ENCODE assay signal across 8 cellular contexts in the genomic region with DNA sequence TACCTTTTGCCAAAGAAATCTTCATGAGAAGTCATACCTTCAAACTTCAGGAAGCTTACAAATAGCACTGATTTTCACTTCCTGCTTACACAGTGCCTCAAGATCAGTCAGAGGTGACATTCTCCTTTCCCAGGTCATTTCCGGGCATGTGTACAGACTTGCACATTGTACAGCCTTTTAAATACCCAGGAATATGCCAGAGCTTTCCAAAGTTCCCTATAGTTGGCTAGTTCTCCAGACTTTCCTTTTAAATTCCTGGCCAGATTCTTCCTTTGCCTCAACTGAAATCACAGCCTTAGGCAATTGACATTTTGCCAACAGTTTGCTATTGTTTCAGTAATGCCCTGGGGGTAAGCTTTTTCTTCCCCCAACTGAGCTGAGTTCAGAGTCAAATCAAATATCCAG. TPM values are rescaled to one million over a fixed set of nuclear protein-coding genes. Genes with fewer than 3 reads are reported as not detected.
A peak's percentile ranks its signal among the peaks of the same experiment; 100 is the strongest.
DNase-seq lines count a peak whose midpoint lies in the region; ATAC-seq lines count a peak whose summit lies in the region.

No MANE protein-coding gene starts in this region.

- peaks cover 27% of the 10 kb centered on the region for H3K36me3 Mint-ChIP-seq in activated naive CD4-positive, alpha-beta T cell treated with anti-CD3 and anti-CD28 coated beads, Interleukin-2, amount 10 ng/mL, durations not matched to agents 7 days and 5 days
- H3K36me3 Mint-ChIP-seq in stimulated activated effector memory CD8-positive, alpha-beta T cell treated with anti-CD3 and anti-CD28 coated beads, Interleukin-12 subunit alpha, Interleukin-12 subunit beta, amount 100 ng/mL, for 72 hours, result peaks cover 13% of the 10 kb centered on the region

- no peaks in the 10 kb centered on the region for H3K27me3 Mint-ChIP-seq in activated naive CD4-positive, alpha-beta T cell treated with anti-CD3 and anti-CD28 coated beads, Interleukin-2, amount 10 ng/mL, durations not matched to agents 7 days and 5 days

- peak overlapping the region; percentile 4 for H3K4me3 Mint-ChIP-seq in activated naive CD4-positive, alpha-beta T cell treated with anti-CD3 and anti-CD28 coated beads, Interleukin-2, amount 10 ng/mL, durations not matched to agents 7 days and 5 days
- peak overlapping the region; percentile 69 for H3K4me3 Mint-ChIP-seq in stimulated activated effector memory CD8-positive, alpha-beta T cell treated with anti-CD3 and anti-CD28 coated beads, Interleukin-12 subunit alpha, Interleukin-12 subunit beta, amount 100 ng/mL, for 72 hours

- intact Hi-C loops in Right ventricle myocardium inferior (cut with DNase I), result no loop called here

- CTCF ChIA-PET in activated naive CD4-positive, alpha-beta T cell treated with anti-CD3 and anti-CD28 coated beads, Interleukin-2, amount 10 ng/mL, durations not matched to agents 7 days and 5 days (lab: Charles Lee), result interaction anchor here (0.5 kb wide), 1 partner anchor 240 kb away, joined by 3 read pairs; no protein-coding TSS in a partner anchor

- ATAC-seq in HG03439 (IDR thresholded peaks at IDR 0.05; ENCODE audit: unreplicated experiment) (peak; percentile 43), Right ventricle myocardium inferior (no peak)
- ATAC-seq in stimulated activated effector memory CD8-positive, alpha-beta T cell treated with anti-CD3 and anti-CD28 coated beads, Interleukin-12 subunit alpha, Interleukin-12 subunit beta, amount 100 ng/mL, for 72 hours, result peak; percentile 72

- H3K9me3 Mint-ChIP-seq in activated naive CD4-positive, alpha-beta T cell treated with anti-CD3 and anti-CD28 coated beads, Interleukin-2, amount 10 ng/mL, durations not matched to agents 7 days and 5 days, result peaks cover 2% of the 10 kb centered on the region
- no peaks in the 10 kb centered on the region for H3K9me3 Mint-ChIP-seq in stimulated activated effector memory CD8-positive, alpha-beta T cell treated with anti-CD3 and anti-CD28 coated beads, Interleukin-12 subunit alpha, Interleukin-12 subunit beta, amount 100 ng/mL, for 72 hours

- peaks cover 53% of the 10 kb centered on the region for H3K4me1 Mint-ChIP-seq in activated naive CD4-positive, alpha-beta T cell treated with anti-CD3 and anti-CD28 coated beads, Interleukin-2, amount 10 ng/mL, durations not matched to agents 7 days and 5 days
- peaks cover 62% of the 10 kb centered on the region for H3K4me1 Mint-ChIP-seq in stimulated activated effector memory CD8-positive, alpha-beta T cell treated with anti-CD3 and anti-CD28 coated beads, Interleukin-12 subunit alpha, Interleukin-12 subunit beta, amount 100 ng/mL, for 72 hours

- no peak for DNase-seq in activated naive CD4-positive, alpha-beta T cell treated with anti-CD3 and anti-CD28 coated beads, Interleukin-2, amount 10 ng/mL, durations not matched to agents 7 days and 5 days
- no peak for DNase-seq in activated naive CD4-positive, alpha-beta T cell treated with Interleukin-2 at 50 U/mL for 16 hours
- DNase-seq in astrocyte of the hippocampus (ENCODE audit: low read depth, low spot score) (peak; percentile 60), inferior parietal cortex (ENCODE audit: extremely low spot score) (no peak), Right ventricle myocardium inferior (ENCODE audit: missing footprints) (no peak), NCI-H1694 treated with DMSO at 0.1 percent for 48 hours (lab: John Stamatoyannopoulos, UW) (no peak)
- DNase-seq in stimulated activated effector memory CD8-positive, alpha-beta T cell treated with anti-CD3 and anti-CD28 coated beads, Interleukin-12 subunit alpha, Interleukin-12 subunit beta, amount 100 ng/mL, for 72 hours (ENCODE audit: low spot score in 2 of 2), result no peak

- H3K27ac Mint-ChIP-seq in activated naive CD4-positive, alpha-beta T cell treated with anti-CD3 and anti-CD28 coated beads, Interleukin-2, amount 10 ng/mL, durations not matched to agents 7 days and 5 days, result peak overlapping the region; percentile 88
- H3K27ac Mint-ChIP-seq in stimulated activated effector memory CD8-positive, alpha-beta T cell treated with anti-CD3 and anti-CD28 coated beads, Interleukin-12 subunit alpha, Interleukin-12 subunit beta, amount 100 ng/mL, for 72 hours, result peak overlapping the region; percentile 94

RNA-seq across cellular contexts. Expression of gene RFX3, which starts 47.2 kb away (rescaled TPM):
- 3.7 TPM for total RNA-seq in Right ventricle myocardium inferior
